27 cellular contexts compared by ENCODE assay signal in genomic region chr10:2150315-2150714, GRCh38.
"Had no signal": no experiment of that assay in that cellular context is flagged by ENCODE, and none has a peak within 500 bp of the region (broad histone marks: within the 10 kb centered on the region; RNA-seq: fewer than 3 reads in every experiment).

No MANE protein-coding gene starts in this region.

- H3K4me1 Mint-ChIP-seq: activated B cell treated with CpG ODN at 0.5 μM for 24 hours; activated CD4-positive, alpha-beta T cell treated with anti-CD3 and anti-CD28 coated beads, Interleukin-2, amount 10 ng/mL, durations not matched to agents 24 days and 14 days; activated CD8-positive, alpha-beta memory T cell treated with anti-CD3 and anti-CD28 coated beads, Interleukin-2, amount 10 ng/mL, durations not matched to agents 7 days and 5 days; activated naive CD8-positive, alpha-beta T cell treated with anti-CD3 and anti-CD28 coated beads, Interleukin-2, amount 50 U/mL, for 24 hours had no signal

- H3K36me3 Mint-ChIP-seq: activated CD8-positive, alpha-beta memory T cell treated with anti-CD3 and anti-CD28 coated beads, Interleukin-2, amount 10 ng/mL, durations not matched to agents 7 days and 5 days; activated naive CD4-positive, alpha-beta T cell treated with anti-CD3 and anti-CD28 coated beads, Interleukin-2, amount 50 U/mL, for 72 hours; brain had no signal

- DNase-seq: activated B cell treated with CpG ODN at 0.5 μM for 24 hours; activated CD4-positive, alpha-beta T cell treated with anti-CD3 and anti-CD28 coated beads for 1 hour; activated CD4-positive, alpha-beta T cell treated with anti-CD3 and anti-CD28 coated beads, Interleukin-2, amount 10 ng/mL, durations not matched to agents 24 days and 14 days; activated CD4-positive, alpha-beta T cell treated with anti-CD3 and anti-CD28 coated beads, Interleukin-2, amount 50 U/mL, for 48 hours; activated CD8-positive, alpha-beta memory T cell treated with anti-CD3 and anti-CD28 coated beads, Interleukin-2, amount 10 ng/mL, durations not matched to agents 7 days and 5 days; activated effector memory CD4-positive, alpha-beta T cell treated with Interleukin-2 at 50 U/mL for 16 hours; activated naive CD4-positive, alpha-beta T cell treated with Interleukin-2 at 50 U/mL for 16 hours; activated naive CD8-positive, alpha-beta T cell treated with anti-CD3 and anti-CD28 coated beads, Interleukin-2, amount 50 U/mL, for 24 hours; activated T-cell treated with anti-CD3 and anti-CD28 coated beads, Interleukin-2, amount 50 U/mL, for 24 hours; amniotic stem cell; cerebellar nuclear complex; Karpas-422; NCI-H1092; NCI-H1417; NCI-H1930; NCI-H2171; NCI-H2227 treated with DMSO at 0.1 percent for 48 hours; NCI-H446 treated with DMSO at 0.1 percent for 48 hours; NCI-H524 treated with DMSO at 0.1 percent for 48 hours; NCI-H82; SIG-M5; T-helper 17 cell; T-helper 9 cell had no signal

- H3K9me3 Mint-ChIP-seq: activated B cell treated with CpG ODN at 0.5 μM for 24 hours; activated CD4-positive, alpha-beta T cell treated with anti-CD3 and anti-CD28 coated beads, Interleukin-2, amount 10 ng/mL, durations not matched to agents 24 days and 14 days; activated naive CD4-positive, alpha-beta T cell treated with anti-CD3 and anti-CD28 coated beads, Interleukin-2, amount 50 U/mL, for 72 hours; activated naive CD8-positive, alpha-beta T cell treated with anti-CD3 and anti-CD28 coated beads, Interleukin-2, amount 50 U/mL, for 24 hours; activated T-cell treated with anti-CD3 and anti-CD28 coated beads, Interleukin-2, amount 50 U/mL, for 24 hours; activated T-helper 1 cell treated with anti-CD3 and anti-CD28 coated beads, Interleukin-12 subunit alpha, Interleukin-12 subunit beta, Interleukin-2, Interleukin-4 antibody, amounts not matched to agents 30 ng/mL and 10 ng/mL and 1 ng/mL, durations not matched to agents 14 hours and 24 hours and 36 hours; brain had no signal

- H3K4me3 Mint-ChIP-seq: activated B cell treated with CpG ODN at 0.5 μM for 24 hours; activated CD4-positive, alpha-beta T cell treated with anti-CD3 and anti-CD28 coated beads, Interleukin-2, amount 10 ng/mL, durations not matched to agents 24 days and 14 days; activated CD8-positive, alpha-beta memory T cell treated with anti-CD3 and anti-CD28 coated beads, Interleukin-2, amount 10 ng/mL, durations not matched to agents 7 days and 5 days; activated naive CD8-positive, alpha-beta T cell treated with anti-CD3 and anti-CD28 coated beads, Interleukin-2, amount 50 U/mL, for 24 hours; activated T-cell treated with anti-CD3 and anti-CD28 coated beads, Interleukin-2, amount 50 U/mL, for 24 hours; activated T-helper 1 cell treated with anti-CD3 and anti-CD28 coated beads, Interleukin-12 subunit alpha, Interleukin-12 subunit beta, Interleukin-2, Interleukin-4 antibody, amounts not matched to agents 30 ng/mL and 10 ng/mL and 1 ng/mL, durations not matched to agents 14 hours and 24 hours and 36 hours; brain; T-helper 17 cell had no signal

- H3K27ac Mint-ChIP-seq: activated B cell treated with CpG ODN at 0.5 μM for 24 hours; activated CD4-positive, alpha-beta T cell treated with anti-CD3 and anti-CD28 coated beads, Interleukin-2, amount 10 ng/mL, durations not matched to agents 24 days and 14 days; activated CD8-positive, alpha-beta memory T cell treated with anti-CD3 and anti-CD28 coated beads, Interleukin-2, amount 10 ng/mL, durations not matched to agents 7 days and 5 days; activated naive CD4-positive, alpha-beta T cell treated with anti-CD3 and anti-CD28 coated beads, Interleukin-2, amount 50 U/mL, for 72 hours; activated naive CD8-positive, alpha-beta T cell treated with anti-CD3 and anti-CD28 coated beads, Interleukin-2, amount 50 U/mL, for 24 hours; activated T-cell treated with anti-CD3 and anti-CD28 coated beads, Interleukin-2, amount 50 U/mL, for 24 hours; activated T-helper 1 cell treated with anti-CD3 and anti-CD28 coated beads, Interleukin-12 subunit alpha, Interleukin-12 subunit beta, Interleukin-2, Interleukin-4 antibody, amounts not matched to agents 30 ng/mL and 10 ng/mL and 1 ng/mL, durations not matched to agents 14 hours and 24 hours and 36 hours; brain; T-helper 17 cell had no signal

- FAIRE-seq: astrocyte had no signal

- H3K27me3 Mint-ChIP-seq: activated CD4-positive, alpha-beta T cell treated with anti-CD3 and anti-CD28 coated beads, Interleukin-2, amount 10 ng/mL, durations not matched to agents 24 days and 14 days; activated CD8-positive, alpha-beta memory T cell treated with anti-CD3 and anti-CD28 coated beads, Interleukin-2, amount 10 ng/mL, durations not matched to agents 7 days and 5 days had no signal
